In the genomic region with DNA sequence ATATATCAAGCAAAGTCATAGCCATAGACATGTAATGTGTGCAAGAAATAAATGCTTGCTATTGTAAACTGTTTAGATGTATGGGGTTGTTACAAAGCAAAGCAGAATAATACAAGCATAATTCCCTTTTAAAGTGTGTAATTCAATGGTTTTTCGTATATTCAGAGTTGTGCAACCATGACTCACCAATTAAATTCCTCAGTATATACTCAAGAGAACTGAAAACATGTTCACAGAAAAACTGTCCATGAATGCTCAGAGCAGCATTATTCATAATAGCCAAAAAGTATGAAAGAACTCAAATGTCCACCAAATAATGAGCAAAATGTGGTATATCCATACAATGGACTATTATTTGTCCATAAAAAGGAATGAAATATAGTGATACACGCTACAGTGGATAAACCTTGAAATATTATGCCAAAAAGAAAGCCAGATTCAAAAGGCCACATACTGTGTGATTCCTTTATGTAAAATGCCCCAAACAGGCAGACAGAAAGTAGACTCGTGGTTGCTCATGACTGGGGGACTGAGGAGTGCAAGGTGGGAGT, we compare ENCODE assay signal across 11 cellular contexts. TPM values are rescaled to one million over a fixed set of nuclear protein-coding genes. Genes with fewer than 3 reads are reported as not detected.
A peak's percentile ranks its signal among the peaks of the same experiment; 100 is the strongest.
DNase-seq lines count a peak whose midpoint lies in the region; ATAC-seq, FAIRE-seq and TF ChIP-seq lines count a peak whose summit lies in the region.
"Had no signal": no experiment of that assay in that cellular context is flagged by ENCODE, and none has a peak within 500 bp of the region (broad histone marks: within the 10 kb centered on the region; RNA-seq: fewer than 3 reads in every experiment).

No MANE protein-coding gene starts in this region.

- no peak overlapping the region for H3K27ac ChIP-seq in A549
- no peak overlapping the region for H3K27ac ChIP-seq in HEK293 (ENCODE audit: extremely low read depth, low read depth, low read length)
- H3K27ac ChIP-seq: suprapubic skin had no signal

- no peak for TF ChIP-seq POLR2A in A549 (IDR thresholded peaks at IDR 0.05; ENCODE audit: low read length)

- H3K9me3 ChIP-seq in A549 (no peaks in the 10 kb centered on the region), HEK293 (ENCODE audit: control insufficient read depth, insufficient read depth, low read depth, low read length) (no peaks in the 10 kb centered on the region), adipocyte (ENCODE audit: control insufficient read depth, low read length) (no peaks in the 10 kb centered on the region)
- H3K9me3 ChIP-seq: suprapubic skin had no signal

- TF ChIP-seq CTCF in A549 (IDR thresholded peaks at IDR 0.05) (no peak), HEK293 (tag by site-specific recombination; IDR thresholded peaks at IDR 0.05) (no peak), fibroblast of pulmonary artery (IDR thresholded peaks at IDR 0.05; ENCODE audit: low read length, missing control alignments) (no peak)

- FAIRE-seq in A549 (lab: Jason Lieb, UNC) = no peak

- H3K36me3 ChIP-seq in HEK293 (ENCODE audit: control insufficient read depth in 2 of 2, insufficient read depth in 1 of 2, low read length in 2 of 2) = no peaks in the 10 kb centered on the region
- H3K36me3 ChIP-seq in adipocyte (ENCODE audit: control insufficient read depth, insufficient read depth, low read length, severe bottlenecking) = no peaks in the 10 kb centered on the region
- H3K36me3 ChIP-seq: suprapubic skin had no signal

- WGBS in A549 (ENCODE audit: missing lambda C conversion rate) = 74% methylated on average over 3 of the region's 3 CpGs

- POLR2A ChIA-PET in A549 (lab: Yijun Ruan, JAX) (no interaction called here), HEK293 (lab: Yijun Ruan, JAX) (interaction anchor here (1.4 kb wide), 1 partner anchor 9 kb away, joined by 3 read pairs; a partner anchor contains a TSS)

- no peak for TF ChIP-seq RAD21 in A549 (conservative IDR thresholded peaks at IDR 0.05 in 1 of 2, IDR thresholded peaks at IDR 0.05 in 1 of 2)

- CTCF ChIA-PET in A549 (lab: Yijun Ruan, JAX) = interaction anchor here (1.2 to 1.8 kb wide), 3 partner anchors 16 to 198 kb away, joined by 3 to 7 read pairs (median 3); no protein-coding TSS in a partner anchor
- CTCF ChIA-PET in HEK293 (lab: Yijun Ruan, JAX) = interaction anchor here (0.6 kb wide), 1 partner anchor 178 kb away, joined by 3 read pairs; no protein-coding TSS in a partner anchor

- H3K27me3 ChIP-seq in adipocyte (replicated peaks; ENCODE audit: control insufficient read depth, insufficient read depth, low read length) = no peaks in the 10 kb centered on the region
- H3K27me3 ChIP-seq: suprapubic skin had no signal

- ATAC-seq in A549 (0 out of 6 replicates have a peak, but pooled peaks of 1 of the 2 experiments have one; percentile 20), HG02870 (IDR thresholded peaks at IDR 0.05; ENCODE audit: unreplicated experiment) (no peak)

- H3K9ac ChIP-seq in adipocyte (ENCODE audit: low read length) = no peak overlapping the region

- no peak for DNase-seq in A549 (ENCODE audit: low read depth in 1 of 2, low spot score in 1 of 2)
- peak; percentile 89 for DNase-seq in adipocyte (ENCODE audit: low read depth)
- DNase-seq in fibroblast of pulmonary artery (ENCODE audit: low read depth) = peak; percentile 86
- DNase-seq in iPS-NIHi11 (ENCODE audit: low spot score) = no peak
- DNase-seq in mesenteric fat pad (ENCODE audit: low spot score) = no peak
- DNase-seq in GDM1 (lab: John Stamatoyannopoulos, UW) = no peak
- DNase-seq: activated naive CD8-positive, alpha-beta T cell treated with anti-CD3 and anti-CD28 coated beads for 36 hours; NCI-H1048 had no signal

- no peak overlapping the region for H3K4me3 ChIP-seq in A549
- no peak overlapping the region for H3K4me3 ChIP-seq in HEK293 (ENCODE audit: low read depth, low read length)
- peak overlapping the region; percentile 23 for H3K4me3 ChIP-seq in adipocyte (ENCODE audit: low read length)
- H3K4me3 ChIP-seq in fibroblast of pulmonary artery (replicated peaks; ENCODE audit: low read depth, low read length) = no peak overlapping the region
- H3K4me3 ChIP-seq: suprapubic skin had no signal

- H3K4me1 ChIP-seq in A549 (peaks cover 26% of the 10 kb centered on the region), HEK293 (ENCODE audit: control insufficient read depth, insufficient read depth, low read length) (peaks cover 9% of the 10 kb centered on the region), adipocyte (ENCODE audit: control insufficient read depth, insufficient read depth, low read length) (peaks cover 22% of the 10 kb centered on the region)

- H3K4me2 ChIP-seq in A549 = no peak overlapping the region

- TF ChIP-seq EP300 in A549 (IDR thresholded peaks at IDR 0.05) = no peak

TF ChIP-seq in A549, 52 proteins besides CTCF, POLR2A, EP300 and RAD21:
- TF ChIP-seq KDM5A (IDR thresholded peaks at IDR 0.05) (no peak), NPAS2 (CRISPR knock-in tag; IDR thresholded peaks at IDR 0.05; ENCODE audit: borderline replicate concordance) (no peak), KDM1A (IDR thresholded peaks at IDR 0.05; ENCODE audit: low read depth) (no peak), CEBPB (IDR thresholded peaks at IDR 0.05) (peak; percentile 55 to 82; a peak in 3 of 4 replicates), FOSL2 (IDR thresholded peaks at IDR 0.05) (0 out of 2 replicates have a peak, but pooled peaks have one; percentile 18), FOSL2 (CRISPR knock-in tag; IDR thresholded peaks at IDR 0.05) (peak; percentile 73)

TF ChIP-seq in HEK293, 187 proteins besides CTCF, POLR2A, EP300 and RAD21:
- TF ChIP-seq ZIC2 (tag by site-specific recombination; IDR thresholded peaks at IDR 0.05) (no peak), YY2 (tag by site-specific recombination; IDR thresholded peaks at IDR 0.05) (no peak), GLI2 (tag by site-specific recombination; IDR thresholded peaks at IDR 0.05; ENCODE audit: borderline replicate concordance, low read depth) (no peak), ZNF664 (tag by site-specific recombination; IDR thresholded peaks at IDR 0.05) (no peak), ZNF146 (tag by site-specific recombination; IDR thresholded peaks at IDR 0.05) (0 out of 2 replicates have a peak, but pooled peaks have one; percentile 41)
- TF ChIP-seq, protein P1, sequence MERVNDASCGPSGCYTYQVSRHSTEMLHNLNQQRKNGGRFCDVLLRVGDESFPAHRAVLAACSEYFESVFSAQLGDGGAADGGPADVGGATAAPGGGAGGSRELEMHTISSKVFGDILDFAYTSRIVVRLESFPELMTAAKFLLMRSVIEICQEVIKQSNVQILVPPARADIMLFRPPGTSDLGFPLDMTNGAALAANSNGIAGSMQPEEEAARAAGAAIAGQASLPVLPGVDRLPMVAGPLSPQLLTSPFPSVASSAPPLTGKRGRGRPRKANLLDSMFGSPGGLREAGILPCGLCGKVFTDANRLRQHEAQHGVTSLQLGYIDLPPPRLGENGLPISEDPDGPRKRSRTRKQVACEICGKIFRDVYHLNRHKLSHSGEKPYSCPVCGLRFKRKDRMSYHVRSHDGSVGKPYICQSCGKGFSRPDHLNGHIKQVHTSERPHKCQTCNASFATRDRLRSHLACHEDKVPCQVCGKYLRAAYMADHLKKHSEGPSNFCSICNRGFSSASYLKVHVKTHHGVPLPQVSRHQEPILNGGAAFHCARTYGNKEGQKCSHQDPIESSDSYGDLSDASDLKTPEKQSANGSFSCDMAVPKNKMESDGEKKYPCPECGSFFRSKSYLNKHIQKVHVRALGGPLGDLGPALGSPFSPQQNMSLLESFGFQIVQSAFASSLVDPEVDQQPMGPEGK (tag by site-specific recombination; IDR thresholded peaks at IDR 0.05) = no peak

RNA-seq across cellular contexts. Expression of a gene that starts 9.3 kb away (rescaled TPM):
- 19.3 and 25.0 TPM in 2 replicates for polyA plus RNA-seq in A549 (2011; rRNA removed)
- 4.5 and 5.4 TPM in 2 replicates for polyA plus RNA-seq in A549 (2012; cell fraction: cytosol; rRNA removed)
- 3.9 and 4.7 TPM in 2 replicates for polyA plus RNA-seq in A549 (2012; cell fraction: nucleus; rRNA removed)
- 11.2 to 12.9 TPM (median 11.6 TPM) in 3 replicates for polyA plus RNA-seq in A549 (2017; fragmentation: RNase III; extraction: RNeasy Plus Mini Kit Qiagen cat#74134 plus additional on column Dnase treatment)
- polyA minus RNA-seq in A549 (2011; rRNA and poly(A)+ RNA removed) = 4.9 and 7.4 TPM in 2 replicates
- total RNA-seq in mesenteric fat pad = 12.1 TPM

Comparison
In these comparisons a context has a peak if more than half of its experiments do, and no peak if none do; other contexts are left out.
1. DNase-seq: peak in adipocyte (single experiment) and fibroblast of pulmonary artery (single experiment); none in A549 (0 of 2), iPS-NIHi11 (single experiment), mesenteric fat pad (single experiment) and GDM1 (single experiment).